In the genomic region with DNA sequence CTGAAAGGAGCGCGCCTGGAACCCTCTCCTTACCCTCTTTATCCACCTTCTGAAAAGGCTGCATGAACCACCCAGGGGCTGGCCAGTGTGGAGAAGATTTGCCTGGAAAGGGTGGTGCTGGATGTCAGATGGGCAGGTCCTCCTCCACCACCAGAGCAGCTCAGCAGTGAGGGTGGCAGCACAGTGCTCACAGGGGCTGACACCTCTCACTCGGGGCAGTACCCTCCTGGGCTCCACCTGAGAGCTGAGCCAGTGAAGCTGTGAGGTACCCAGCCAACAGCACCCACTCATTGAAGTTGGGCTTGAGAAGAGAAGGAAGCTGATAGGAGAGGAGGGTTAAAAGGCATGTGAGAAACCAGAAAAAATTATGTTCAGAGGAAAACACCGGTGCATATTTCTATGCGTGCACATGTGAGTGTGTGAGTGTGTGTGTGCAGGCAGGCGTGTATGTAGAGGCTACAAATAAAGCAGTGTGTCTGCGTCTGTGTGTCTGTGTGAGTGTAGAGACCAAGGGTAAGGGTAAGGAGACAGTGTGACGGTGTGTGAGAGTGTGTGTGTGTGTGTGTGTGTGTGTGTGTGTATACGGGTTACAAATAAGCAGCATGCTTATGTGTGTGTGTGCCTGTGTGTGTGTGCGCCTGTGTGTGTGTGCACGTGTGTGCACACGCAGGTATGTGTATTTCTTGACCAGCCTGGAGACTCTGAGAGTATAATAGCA, we compare ENCODE assay signal across 21 cellular contexts. TPM values are rescaled to one million over a fixed set of nuclear protein-coding genes. Genes with fewer than 3 reads are reported as not detected.
A peak's percentile ranks its signal among the peaks of the same experiment; 100 is the strongest.
DNase-seq lines count a peak whose midpoint lies in the region; ATAC-seq and TF ChIP-seq lines count a peak whose summit lies in the region.
"Had no signal": no experiment of that assay in that cellular context is flagged by ENCODE, and none has a peak within 500 bp of the region (broad histone marks: within the 10 kb centered on the region; RNA-seq: fewer than 3 reads in every experiment).

No MANE protein-coding gene starts in this region.

- H3K27ac Mint-ChIP-seq in activated CD8-positive, alpha-beta T cell treated with anti-CD3 and anti-CD28 coated beads for 36 hours, result no peak overlapping the region
- H3K27ac Mint-ChIP-seq in activated CD8-positive, alpha-beta T cell treated with anti-CD3 and anti-CD28 coated beads, Interleukin-2, amount 10 ng/mL, durations not matched to agents 7 days and 5 days, result no peak overlapping the region
- no peak overlapping the region for H3K27ac Mint-ChIP-seq in effector memory CD8-positive, alpha-beta T cell
- no peak overlapping the region for H3K27ac Mint-ChIP-seq in activated CD4-positive, alpha-beta memory T cell treated with anti-CD3 and anti-CD28 coated beads for 36 hours
- H3K27ac Mint-ChIP-seq: activated naive CD8-positive, alpha-beta T cell treated with anti-CD3 and anti-CD28 coated beads, Interleukin-2, amount 50 U/mL, for 24 hours had no signal

- H3K4me1 Mint-ChIP-seq in activated CD8-positive, alpha-beta T cell treated with anti-CD3 and anti-CD28 coated beads for 36 hours (ENCODE audit: low read depth), result no peaks in the 10 kb centered on the region
- peaks cover 3% of the 10 kb centered on the region for H3K4me1 Mint-ChIP-seq in activated CD8-positive, alpha-beta T cell treated with anti-CD3 and anti-CD28 coated beads, Interleukin-2, amount 10 ng/mL, durations not matched to agents 7 days and 5 days (ENCODE audit: low read depth)
- H3K4me1 Mint-ChIP-seq in effector memory CD8-positive, alpha-beta T cell (ENCODE audit: low read depth in 2 of 2), result no peaks in the 10 kb centered on the region
- no peaks in the 10 kb centered on the region for H3K4me1 Mint-ChIP-seq in activated CD4-positive, alpha-beta memory T cell treated with anti-CD3 and anti-CD28 coated beads for 36 hours (ENCODE audit: low read depth)
- H3K4me1 Mint-ChIP-seq: activated naive CD8-positive, alpha-beta T cell treated with anti-CD3 and anti-CD28 coated beads, Interleukin-2, amount 50 U/mL, for 24 hours had no signal

- POLR2A ChIA-PET in activated CD8-positive, alpha-beta T cell treated with anti-CD3 and anti-CD28 coated beads for 36 hours (lab: Charles Lee), result interaction anchor here (1.4 kb wide), 1 partner anchor 15 kb away, joined by 3 read pairs; no protein-coding TSS in a partner anchor
- POLR2A ChIA-PET in activated CD8-positive, alpha-beta T cell treated with anti-CD3 and anti-CD28 coated beads, Interleukin-2, amount 10 ng/mL, durations not matched to agents 7 days and 5 days (lab: Charles Lee), result interaction anchor here (0.9 to 2.5 kb wide), 3 partner anchors 10 to 20 kb away, joined by 3 to 12 read pairs (median 3); no protein-coding TSS in a partner anchor
- POLR2A ChIA-PET in activated CD4-positive, alpha-beta memory T cell treated with anti-CD3 and anti-CD28 coated beads for 36 hours (lab: Charles Lee), result no interaction called here

- DNase-seq in activated CD8-positive, alpha-beta T cell treated with anti-CD3 and anti-CD28 coated beads for 36 hours, result peak; percentile 33
- no peak for DNase-seq in activated CD8-positive, alpha-beta T cell treated with anti-CD3 and anti-CD28 coated beads, Interleukin-2, amount 10 ng/mL, durations not matched to agents 7 days and 5 days
- DNase-seq in right lobe of liver (no peak), suprapubic skin (ENCODE audit: low spot score in 2 of 2) (no peak)
- DNase-seq in stimulated activated naive CD4-positive, alpha-beta T cell treated with Interleukin-2 at 50 U/mL for 16 hours (lab: John Stamatoyannopoulos, UW), result no peak
- DNase-seq in effector memory CD8-positive, alpha-beta T cell, result no peak
- DNase-seq in activated CD4-positive, alpha-beta memory T cell treated with anti-CD3 and anti-CD28 coated beads for 36 hours, result no peak
- DNase-seq: activated CD8-positive, alpha-beta memory T cell treated with anti-CD3 and anti-CD28 coated beads, Interleukin-2, amount 50 U/mL, for 4 hours; activated naive CD8-positive, alpha-beta T cell treated with anti-CD3 and anti-CD28 coated beads, Interleukin-2, amount 50 U/mL, for 24 hours; cerebellar nuclear complex; GDM1; heart left ventricle; kidney; NCI-H187 treated with DMSO at 0.1 percent for 48 hours; NCI-H510A treated with DMSO at 0.1 percent for 48 hours; stimulated activated CD4-positive, alpha-beta T cell treated with anti-CD3 and anti-CD28 coated beads, Interleukin-12 subunit alpha, Interleukin-12 subunit beta, amount 100 ng/mL, for 4 hours had no signal

- H3K27me3 Mint-ChIP-seq in activated CD8-positive, alpha-beta T cell treated with anti-CD3 and anti-CD28 coated beads for 36 hours, result no peaks in the 10 kb centered on the region
- no peaks in the 10 kb centered on the region for H3K27me3 Mint-ChIP-seq in activated CD8-positive, alpha-beta T cell treated with anti-CD3 and anti-CD28 coated beads, Interleukin-2, amount 10 ng/mL, durations not matched to agents 7 days and 5 days (ENCODE audit: low read depth)
- no peaks in the 10 kb centered on the region for H3K27me3 Mint-ChIP-seq in effector memory CD8-positive, alpha-beta T cell
- H3K27me3 Mint-ChIP-seq in activated CD4-positive, alpha-beta memory T cell treated with anti-CD3 and anti-CD28 coated beads for 36 hours, result no peaks in the 10 kb centered on the region
- H3K27me3 Mint-ChIP-seq: activated naive CD8-positive, alpha-beta T cell treated with anti-CD3 and anti-CD28 coated beads, Interleukin-2, amount 50 U/mL, for 24 hours had no signal

- H3K4me1 ChIP-seq in right lobe of liver (no peaks in the 10 kb centered on the region), suprapubic skin (peaks cover 6% of the 10 kb centered on the region)

- no peak overlapping the region for H3K4me3 Mint-ChIP-seq in activated CD8-positive, alpha-beta T cell treated with anti-CD3 and anti-CD28 coated beads for 36 hours
- no peak overlapping the region for H3K4me3 Mint-ChIP-seq in activated CD8-positive, alpha-beta T cell treated with anti-CD3 and anti-CD28 coated beads, Interleukin-2, amount 10 ng/mL, durations not matched to agents 7 days and 5 days
- no peak overlapping the region for H3K4me3 Mint-ChIP-seq in effector memory CD8-positive, alpha-beta T cell
- H3K4me3 Mint-ChIP-seq in activated CD4-positive, alpha-beta memory T cell treated with anti-CD3 and anti-CD28 coated beads for 36 hours, result no peak overlapping the region
- H3K4me3 Mint-ChIP-seq: activated naive CD8-positive, alpha-beta T cell treated with anti-CD3 and anti-CD28 coated beads, Interleukin-2, amount 50 U/mL, for 24 hours had no signal

- H3K4me3 ChIP-seq in right lobe of liver (no peak overlapping the region), suprapubic skin (no peak overlapping the region)
- H3K4me3 ChIP-seq: heart left ventricle, SK-N-MC had no signal

- H3K36me3 Mint-ChIP-seq in activated CD8-positive, alpha-beta T cell treated with anti-CD3 and anti-CD28 coated beads for 36 hours (ENCODE audit: low read depth), result no peaks in the 10 kb centered on the region
- H3K36me3 Mint-ChIP-seq in activated CD8-positive, alpha-beta T cell treated with anti-CD3 and anti-CD28 coated beads, Interleukin-2, amount 10 ng/mL, durations not matched to agents 7 days and 5 days (ENCODE audit: low read depth), result no peaks in the 10 kb centered on the region
- H3K36me3 Mint-ChIP-seq in effector memory CD8-positive, alpha-beta T cell (ENCODE audit: insufficient read depth), result no peaks in the 10 kb centered on the region
- H3K36me3 Mint-ChIP-seq in activated CD4-positive, alpha-beta memory T cell treated with anti-CD3 and anti-CD28 coated beads for 36 hours, result no peaks in the 10 kb centered on the region

- no peaks in the 10 kb centered on the region for H3K9me3 Mint-ChIP-seq in activated CD8-positive, alpha-beta T cell treated with anti-CD3 and anti-CD28 coated beads for 36 hours
- H3K9me3 Mint-ChIP-seq in activated CD8-positive, alpha-beta T cell treated with anti-CD3 and anti-CD28 coated beads, Interleukin-2, amount 10 ng/mL, durations not matched to agents 7 days and 5 days (ENCODE audit: insufficient read depth), result no peaks in the 10 kb centered on the region
- no peaks in the 10 kb centered on the region for H3K9me3 Mint-ChIP-seq in effector memory CD8-positive, alpha-beta T cell
- H3K9me3 Mint-ChIP-seq in activated CD4-positive, alpha-beta memory T cell treated with anti-CD3 and anti-CD28 coated beads for 36 hours, result no peaks in the 10 kb centered on the region
- H3K9me3 Mint-ChIP-seq: activated naive CD8-positive, alpha-beta T cell treated with anti-CD3 and anti-CD28 coated beads, Interleukin-2, amount 50 U/mL, for 24 hours had no signal

- 85% methylated on average over 12 of the region's 12 CpGs for WGBS in right lobe of liver (ENCODE audit: insufficient coverage, low coverage, low lambda C conversion rate, missing lambda C conversion rate)
- WGBS in suprapubic skin, result 77% methylated on average over 12 of the region's 12 CpGs

- H3K36me3 ChIP-seq in right lobe of liver (no peaks in the 10 kb centered on the region), suprapubic skin (no peaks in the 10 kb centered on the region)
- H3K36me3 ChIP-seq: heart left ventricle had no signal

- CTCF ChIA-PET in activated CD8-positive, alpha-beta T cell treated with anti-CD3 and anti-CD28 coated beads for 36 hours (lab: Charles Lee), result interaction anchor here (0.9 to 1.4 kb wide), 5 partner anchors 9 to 44 kb away, joined by 3 to 6 read pairs (median 4); no protein-coding TSS in a partner anchor
- CTCF ChIA-PET in activated CD8-positive, alpha-beta T cell treated with anti-CD3 and anti-CD28 coated beads, Interleukin-2, amount 10 ng/mL, durations not matched to agents 7 days and 5 days (lab: Charles Lee), result interaction anchor here (1.0 to 2.4 kb wide), 6 partner anchors 11 to 80 kb away, joined by 3 to 8 read pairs (median 4); no protein-coding TSS in a partner anchor
- CTCF ChIA-PET in activated CD4-positive, alpha-beta memory T cell treated with anti-CD3 and anti-CD28 coated beads for 36 hours (lab: Charles Lee), result interaction anchor here (1.0 to 1.2 kb wide), 4 partner anchors 9 to 81 kb away, joined by 3 to 5 read pairs (median 4); no protein-coding TSS in a partner anchor

- H3K27ac ChIP-seq in angular gyrus (ENCODE audit: low read depth, low read length) (peak overlapping the region; percentile 18), right lobe of liver (no peak overlapping the region), suprapubic skin (peak overlapping the region; percentile 13)
- H3K27ac ChIP-seq: epithelial cell of prostate, SK-N-MC had no signal

- intact Hi-C loops in activated CD8-positive, alpha-beta T cell treated with anti-CD3 and anti-CD28 coated beads for 36 hours (cut with micrococcal nuclease), result no loop called here
- intact Hi-C loops in right lobe of liver (cut with DNase I), result no loop called here
- intact Hi-C loops in activated CD4-positive, alpha-beta memory T cell treated with anti-CD3 and anti-CD28 coated beads for 36 hours (cut with micrococcal nuclease), result no loop called here

- TF ChIP-seq CTCF in activated CD8-positive, alpha-beta T cell treated with anti-CD3 and anti-CD28 coated beads for 36 hours (IDR thresholded peaks at IDR 0.05), result no peak
- no peak for TF ChIP-seq CTCF in right lobe of liver (IDR thresholded peaks at IDR 0.05)
- TF ChIP-seq CTCF in suprapubic skin (IDR thresholded peaks at IDR 0.05), result no peak

- peak; percentile 81 for ATAC-seq in activated CD8-positive, alpha-beta T cell treated with anti-CD3 and anti-CD28 coated beads for 36 hours
- no peak for ATAC-seq in activated CD8-positive, alpha-beta T cell treated with anti-CD3 and anti-CD28 coated beads, Interleukin-2, amount 10 ng/mL, durations not matched to agents 7 days and 5 days
- peak in 3 of 4 donors; percentile 31 to 44 (median 38) for ATAC-seq in right lobe of liver
- ATAC-seq in effector memory CD8-positive, alpha-beta T cell (replicated peaks), result no peak
- ATAC-seq: activated naive CD8-positive, alpha-beta T cell treated with anti-CD3 and anti-CD28 coated beads, Interleukin-2, amount 50 U/mL, for 24 hours had no signal

- no peak for TF ChIP-seq EP300 in suprapubic skin (IDR thresholded peaks at IDR 0.05)

- H3K27me3 ChIP-seq in right lobe of liver, result no peaks in the 10 kb centered on the region
- no peaks in the 10 kb centered on the region for H3K27me3 ChIP-seq in suprapubic skin
- H3K27me3 ChIP-seq: heart left ventricle had no signal

- no peaks in the 10 kb centered on the region for H3K9me3 ChIP-seq in right lobe of liver
- no peaks in the 10 kb centered on the region for H3K9me3 ChIP-seq in suprapubic skin
- H3K9me3 ChIP-seq: heart left ventricle had no signal

- no peak for TF ChIP-seq POLR2A in right lobe of liver (IDR thresholded peaks at IDR 0.05)
- no peak for TF ChIP-seq POLR2A in suprapubic skin (IDR thresholded peaks at IDR 0.05)

RNA-seq across cellular contexts. Expression of a gene that starts 40.8 kb away (rescaled TPM):
- not detected for total RNA-seq in activated CD8-positive, alpha-beta T cell treated with anti-CD3 and anti-CD28 coated beads for 36 hours
- not detected for total RNA-seq in activated CD8-positive, alpha-beta T cell treated with anti-CD3 and anti-CD28 coated beads, Interleukin-2, amount 10 ng/mL, durations not matched to agents 7 days and 5 days
- total RNA-seq in right lobe of liver, result not detected
- not detected for total RNA-seq in suprapubic skin
- not detected for total RNA-seq in activated CD4-positive, alpha-beta memory T cell treated with anti-CD3 and anti-CD28 coated beads for 36 hours
- total RNA-seq: heart left ventricle, kidney, M059J, posterior vena cava had no signal

Comparison
In these comparisons a context has a peak if more than half of its experiments do, and no peak if none do; other contexts are left out.
1. ATAC-seq: peak in activated CD8-positive, alpha-beta T cell treated with anti-CD3 and anti-CD28 coated beads for 36 hours (single experiment) and right lobe of liver (3 of 4); none in activated CD8-positive, alpha-beta T cell treated with anti-CD3 and anti-CD28 coated beads, Interleukin-2, amount 10 ng/mL, durations not matched to agents 7 days and 5 days (single experiment) and effector memory CD8-positive, alpha-beta T cell (single experiment).
2. H3K27ac ChIP-seq: peak in angular gyrus (single experiment) and suprapubic skin (single experiment); none in right lobe of liver (0 of 3).